1 cellular context compared by ENCODE assay signal in the genomic region with DNA sequence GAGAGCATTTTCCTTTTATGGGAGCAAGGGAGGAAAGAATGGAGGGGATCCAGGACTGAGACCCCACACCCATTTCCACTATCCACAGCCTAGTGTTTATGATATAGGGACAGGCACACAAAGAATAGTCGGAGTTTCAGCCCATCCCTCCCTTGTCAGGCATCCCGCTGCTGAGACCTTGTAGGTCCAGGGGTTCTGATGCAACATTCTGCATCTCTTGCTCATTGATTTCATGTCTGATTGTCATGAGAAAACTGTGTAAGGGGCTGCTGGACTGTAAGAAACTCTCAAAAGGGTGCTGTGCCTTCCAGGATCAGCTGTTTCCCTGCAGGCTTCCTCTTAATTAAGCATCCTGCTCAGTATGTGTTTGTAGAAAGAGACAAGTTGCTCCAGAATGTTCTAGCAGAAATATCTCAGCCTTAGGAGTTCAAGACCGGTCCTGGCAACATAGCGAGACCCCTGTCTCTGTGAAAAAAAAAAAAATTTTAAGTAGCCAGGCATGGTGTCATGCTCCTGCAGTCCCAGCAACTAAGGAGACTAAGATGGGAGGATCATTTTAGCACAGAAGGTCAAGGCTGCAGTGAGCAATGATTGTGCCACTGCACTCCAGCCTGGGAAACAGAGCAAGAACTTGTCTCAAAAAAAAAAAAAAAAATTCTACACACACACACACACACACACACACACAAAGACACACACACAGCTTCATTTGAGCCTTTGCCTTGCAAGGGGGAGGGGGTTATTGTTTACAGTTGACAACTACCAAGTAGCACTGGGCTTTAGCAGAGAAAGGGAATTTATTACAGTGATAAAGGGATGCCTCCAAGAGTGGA.
A peak's percentile ranks its signal among the peaks of the same experiment; 100 is the strongest.
TF ChIP-seq lines count a peak whose summit lies in the region.

No MANE protein-coding gene starts in this region.

TF ChIP-seq in HepG2, 621 proteins besides CTCF, POLR2A, EP300 and RAD21 (continues in another document):
- TF ChIP-seq GABPB1 (CRISPR knock-in tag; IDR thresholded peaks at IDR 0.05): 0 out of 2 replicates have a peak, but pooled peaks have one; percentile 4
- peak; percentile 81; the same call in 1 of the 2 replicates for TF ChIP-seq HOXA5 (CRISPR knock-in tag; IDR thresholded peaks at IDR 0.05)
- TF ChIP-seq CEBPG (CRISPR knock-in tag; IDR thresholded peaks at IDR 0.05): peak; percentile 99
- TF ChIP-seq ZKSCAN5 (CRISPR knock-in tag; IDR thresholded peaks at IDR 0.05): no peak
- TF ChIP-seq SALL2 (CRISPR knock-in tag; IDR thresholded peaks at IDR 0.05): 0 out of 2 replicates have a peak, but pooled peaks have one; percentile 29
- TF ChIP-seq CEBPB (IDR thresholded peaks at IDR 0.05; ENCODE audit: borderline replicate concordance, low read depth, low read length): peak; percentile 95
- TF ChIP-seq ZFY (CRISPR knock-in tag; IDR thresholded peaks at IDR 0.05): 0 out of 2 replicates have a peak, but pooled peaks have one; percentile 17
- no peak for TF ChIP-seq ETV5 (CRISPR knock-in tag; IDR thresholded peaks at IDR 0.05; ENCODE audit: borderline replicate concordance)
- 0 out of 2 replicates have a peak, but pooled peaks have one; percentile 25 for TF ChIP-seq ZNF3 (CRISPR knock-in tag; IDR thresholded peaks at IDR 0.05)
- TF ChIP-seq ZNF350 (CRISPR knock-in tag; IDR thresholded peaks at IDR 0.05; ENCODE audit: borderline replicate concordance, low read depth): 0 out of 2 replicates have a peak, but pooled peaks have one; percentile 39
- peak; percentile 35; the same call in 1 of the 2 replicates for TF ChIP-seq FOXA3 (CRISPR knock-in tag; IDR thresholded peaks at IDR 0.05)
- 0 out of 2 replicates have a peak, but pooled peaks have one; percentile 9 for TF ChIP-seq ZNF782 (CRISPR knock-in tag; IDR thresholded peaks at IDR 0.05; ENCODE audit: borderline replicate concordance)
- peak; percentile 69; the same call in 1 of the 2 replicates for TF ChIP-seq GATAD2A (CRISPR knock-in tag; IDR thresholded peaks at IDR 0.05)
- TF ChIP-seq ZNF646 (CRISPR knock-in tag; IDR thresholded peaks at IDR 0.05): peak; percentile 90
- TF ChIP-seq SOX13 (IDR thresholded peaks at IDR 0.05): no peak
- peak in 1 of 2 experiments; percentile 23; a peak in 1 of 4 replicates for TF ChIP-seq SOX13 (CRISPR knock-in tag; conservative IDR thresholded peaks at IDR 0.05 in 1 of 2, IDR thresholded peaks at IDR 0.05 in 1 of 2)
- TF ChIP-seq, protein P1, sequence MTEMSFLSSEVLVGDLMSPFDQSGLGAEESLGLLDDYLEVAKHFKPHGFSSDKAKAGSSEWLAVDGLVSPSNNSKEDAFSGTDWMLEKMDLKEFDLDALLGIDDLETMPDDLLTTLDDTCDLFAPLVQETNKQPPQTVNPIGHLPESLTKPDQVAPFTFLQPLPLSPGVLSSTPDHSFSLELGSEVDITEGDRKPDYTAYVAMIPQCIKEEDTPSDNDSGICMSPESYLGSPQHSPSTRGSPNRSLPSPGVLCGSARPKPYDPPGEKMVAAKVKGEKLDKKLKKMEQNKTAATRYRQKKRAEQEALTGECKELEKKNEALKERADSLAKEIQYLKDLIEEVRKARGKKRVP (CRISPR knock-in tag; IDR thresholded peaks at IDR 0.05): peak in 1 of 2 experiments; percentile 100; a peak in 2 of 4 replicates
- peak; percentile 31; the same call in 1 of the 2 replicates for TF ChIP-seq SOX5 (CRISPR knock-in tag; IDR thresholded peaks at IDR 0.05; ENCODE audit: borderline replicate concordance)
- TF ChIP-seq, protein P2, sequence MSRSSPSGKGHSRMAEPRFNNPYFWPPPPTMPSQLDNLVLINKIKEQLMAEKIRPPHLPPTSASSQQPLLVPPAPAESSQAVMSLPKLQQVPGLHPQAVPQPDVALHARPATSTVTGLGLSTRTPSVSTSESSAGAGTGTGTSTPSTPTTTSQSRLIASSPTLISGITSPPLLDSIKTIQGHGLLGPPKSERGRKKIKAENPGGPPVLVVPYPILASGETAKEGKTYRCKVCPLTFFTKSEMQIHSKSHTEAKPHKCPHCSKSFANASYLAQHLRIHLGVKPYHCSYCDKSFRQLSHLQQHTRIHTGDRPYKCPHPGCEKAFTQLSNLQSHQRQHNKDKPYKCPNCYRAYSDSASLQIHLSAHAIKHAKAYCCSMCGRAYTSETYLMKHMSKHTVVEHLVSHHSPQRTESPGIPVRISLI (CRISPR knock-in tag; IDR thresholded peaks at IDR 0.05; ENCODE audit: borderline replicate concordance): peak; percentile 83
- no peak for TF ChIP-seq MXD4 (CRISPR knock-in tag; IDR thresholded peaks at IDR 0.05)
- 0 out of 2 replicates have a peak, but pooled peaks have one; percentile 21 for TF ChIP-seq KAT8 (CRISPR knock-in tag; IDR thresholded peaks at IDR 0.05)
- TF ChIP-seq MED13 (CRISPR knock-in tag; IDR thresholded peaks at IDR 0.05): no peak
- no peak for TF ChIP-seq ZNF12 (CRISPR knock-in tag; IDR thresholded peaks at IDR 0.05)
- TF ChIP-seq CBX5 (CRISPR knock-in tag; IDR thresholded peaks at IDR 0.05; ENCODE audit: borderline replicate concordance): peak; percentile 46; the same call in 1 of the 2 replicates
- peak; percentile 46; the same call in 1 of the 2 replicates for TF ChIP-seq POLR2G (IDR thresholded peaks at IDR 0.05; ENCODE audit: low read depth, low read length)
- 0 out of 2 replicates have a peak, but pooled peaks have one; percentile 21 for TF ChIP-seq KDM2A (CRISPR knock-in tag; IDR thresholded peaks at IDR 0.05; ENCODE audit: borderline replicate concordance, low read depth)
- TF ChIP-seq ARID5B (CRISPR knock-in tag; IDR thresholded peaks at IDR 0.05): peak; percentile 8; the same call in 1 of the 2 replicates
- peak; percentile 35; the same call in 1 of the 2 replicates for TF ChIP-seq JUND (CRISPR knock-in tag; IDR thresholded peaks at IDR 0.05)
- TF ChIP-seq ZSCAN31 (CRISPR knock-in tag; IDR thresholded peaks at IDR 0.05; ENCODE audit: low read depth): no peak
- TF ChIP-seq TFAP4 (IDR thresholded peaks at IDR 0.05; ENCODE audit: borderline replicate concordance, low read depth): peak; percentile 18; the same call in 1 of the 2 replicates
- TF ChIP-seq, protein P3, sequence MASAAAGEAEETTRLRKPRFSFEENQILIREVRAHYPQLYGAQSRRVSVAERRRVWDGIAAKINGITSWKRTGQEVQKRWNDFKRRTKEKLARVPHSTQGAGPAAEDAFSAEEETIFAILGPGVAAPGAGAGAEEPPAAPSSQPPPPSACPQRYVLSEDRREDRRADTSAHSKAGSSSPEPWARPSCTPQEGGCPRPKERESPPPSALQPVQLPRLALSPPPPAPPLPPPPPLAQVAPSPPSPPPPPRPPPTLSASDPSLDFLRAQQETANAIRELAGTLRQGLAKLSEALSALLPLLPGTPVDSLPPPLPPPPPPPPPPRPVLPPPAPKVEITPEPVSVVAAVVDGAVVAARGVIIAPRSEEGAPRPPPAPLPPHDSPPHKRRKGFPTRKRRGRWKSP (CRISPR knock-in tag; IDR thresholded peaks at IDR 0.05): peak; percentile 32; the same call in 1 of the 2 replicates
- TF ChIP-seq ZNF644 (CRISPR knock-in tag; IDR thresholded peaks at IDR 0.05; ENCODE audit: low read depth): peak; percentile 31; the same call in 1 of the 2 replicates
- peak; percentile 21; the same call in 1 of the 2 replicates for TF ChIP-seq BCL6 (CRISPR knock-in tag; IDR thresholded peaks at IDR 0.05)
- 0 out of 2 replicates have a peak, but pooled peaks have one; percentile 15 for TF ChIP-seq SALL1 (CRISPR knock-in tag; IDR thresholded peaks at IDR 0.05)
- no peak for TF ChIP-seq ZSCAN20 (CRISPR knock-in tag; IDR thresholded peaks at IDR 0.05; ENCODE audit: borderline replicate concordance)
- TF ChIP-seq XRCC5 (optimal IDR thresholded peaks at IDR 0.05; ENCODE audit: low read length): peak; percentile 33
- TF ChIP-seq ZNF781 (CRISPR knock-in tag; IDR thresholded peaks at IDR 0.05; ENCODE audit: borderline replicate concordance, not compliant biosample characterization): peak; percentile 22
- TF ChIP-seq MAF1 (CRISPR knock-in tag; IDR thresholded peaks at IDR 0.05; ENCODE audit: borderline replicate concordance): no peak
- peak; percentile 54; the same call in 1 of the 2 replicates for TF ChIP-seq THAP11 (CRISPR knock-in tag; IDR thresholded peaks at IDR 0.05)
- peak; percentile 30; the same call in 1 of the 2 replicates for TF ChIP-seq ZNF770 (CRISPR knock-in tag; IDR thresholded peaks at IDR 0.05)
